In the genomic region with DNA sequence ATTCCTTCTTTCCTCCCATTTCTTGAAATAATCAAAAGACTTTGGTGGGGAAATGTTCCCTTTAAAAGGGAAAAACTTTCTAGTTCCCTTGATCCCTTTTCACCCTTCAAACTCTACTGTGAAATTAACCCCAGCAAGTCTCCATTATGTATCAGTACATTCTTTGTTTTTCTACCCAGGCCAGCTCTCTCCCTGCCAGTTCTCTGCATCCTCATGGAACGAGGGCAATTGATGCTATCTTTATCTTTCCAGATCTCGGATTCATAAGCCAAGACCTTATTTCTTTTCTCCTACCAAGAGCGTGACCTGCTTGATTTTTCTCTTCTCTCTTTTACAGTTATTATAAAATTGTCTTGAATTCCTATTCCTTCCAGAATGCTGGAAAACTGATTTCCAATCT, we compare ENCODE assay signal across 20 cellular contexts.
"Had no signal": no experiment of that assay in that cellular context is flagged by ENCODE, and none has a peak within 500 bp of the region (broad histone marks: within the 10 kb centered on the region; RNA-seq: fewer than 3 reads in every experiment).

No MANE protein-coding gene starts in this region.

- H3K4me3 ChIP-seq: coronary artery, lower lobe of right lung, right atrium auricular region, sigmoid colon, skin epidermis, thyroid gland had no signal

- H3K27ac ChIP-seq: coronary artery, lower lobe of right lung, right atrium auricular region, sigmoid colon, skin epidermis, thyroid gland had no signal

- H3K36me3 ChIP-seq: left ventricle myocardium inferior, lower lobe of right lung, right atrium auricular region, sigmoid colon, thyroid gland had no signal

- H3K36me3 Mint-ChIP-seq: immature natural killer cell; naive B cell; stimulated activated naive B cell treated with anti-CD40 and anti-IgM and Interleukin-4, amounts not matched to agents 10 μg/mL and 1 μg/mL and 100 μg/mL, for 72 hours; type B pancreatic cell had no signal

- H3K27me3 Mint-ChIP-seq: naive B cell; stimulated activated naive B cell treated with anti-CD40 and anti-IgM and Interleukin-4, amounts not matched to agents 10 μg/mL and 1 μg/mL and 100 μg/mL, for 72 hours; stimulated activated naive CD8-positive, alpha-beta T cell treated with anti-CD3 and anti-CD28 coated beads, Interleukin-15, amount 100 ng/mL, for 72 hours had no signal

- H3K9me3 ChIP-seq: left ventricle myocardium inferior, lower lobe of right lung, right atrium auricular region, sigmoid colon, thyroid gland had no signal

- H3K4me3 Mint-ChIP-seq: immature natural killer cell; naive B cell; nephron progenitor cell; stimulated activated naive B cell treated with anti-CD40 and anti-IgM and Interleukin-4, amounts not matched to agents 10 μg/mL and 1 μg/mL and 100 μg/mL, for 72 hours; stimulated activated naive CD8-positive, alpha-beta T cell treated with anti-CD3 and anti-CD28 coated beads, Interleukin-15, amount 100 ng/mL, for 72 hours; type B pancreatic cell had no signal

- DNase-seq: effector memory CD4-positive, alpha-beta T cell; glutamatergic neuron; immature natural killer cell; left cardiac atrium; left ventricle myocardium inferior; lower lobe of right lung; mesenchymal stem cell; naive B cell; nephron progenitor cell; sigmoid colon; stimulated activated CD4-positive, alpha-beta T cell treated with anti-CD3 and anti-CD28 coated beads, Interleukin-2, amount 100 ng/mL, for 24 hours; stimulated activated CD4-positive, alpha-beta T cell treated with anti-CD3 and anti-CD28 coated beads, Interleukin-4, amount 100 ng/mL, for 4 hours; stimulated activated naive B cell treated with anti-CD40 and anti-IgM and Interleukin-4, amounts not matched to agents 10 μg/mL and 1 μg/mL and 100 μg/mL, for 72 hours; stimulated activated naive CD8-positive, alpha-beta T cell treated with anti-CD3 and anti-CD28 coated beads, Interleukin-15, amount 100 ng/mL, for 72 hours; thyroid gland had no signal

- ATAC-seq: esophagus mucosa; left cardiac atrium; lower lobe of right lung; stimulated activated naive B cell treated with anti-CD40 and anti-IgM and Interleukin-4, amounts not matched to agents 10 μg/mL and 1 μg/mL and 100 μg/mL, for 72 hours; stimulated activated naive CD8-positive, alpha-beta T cell treated with anti-CD3 and anti-CD28 coated beads, Interleukin-15, amount 100 ng/mL, for 72 hours had no signal

- H3K27ac Mint-ChIP-seq: immature natural killer cell; naive B cell; nephron progenitor cell; stimulated activated naive B cell treated with anti-CD40 and anti-IgM and Interleukin-4, amounts not matched to agents 10 μg/mL and 1 μg/mL and 100 μg/mL, for 72 hours; stimulated activated naive CD8-positive, alpha-beta T cell treated with anti-CD3 and anti-CD28 coated beads, Interleukin-15, amount 100 ng/mL, for 72 hours; type B pancreatic cell had no signal

- H3K4me1 Mint-ChIP-seq: immature natural killer cell; naive B cell; nephron progenitor cell; stimulated activated naive B cell treated with anti-CD40 and anti-IgM and Interleukin-4, amounts not matched to agents 10 μg/mL and 1 μg/mL and 100 μg/mL, for 72 hours; stimulated activated naive CD8-positive, alpha-beta T cell treated with anti-CD3 and anti-CD28 coated beads, Interleukin-15, amount 100 ng/mL, for 72 hours had no signal

- H3K9me3 Mint-ChIP-seq: nephron progenitor cell; stimulated activated naive B cell treated with anti-CD40 and anti-IgM and Interleukin-4, amounts not matched to agents 10 μg/mL and 1 μg/mL and 100 μg/mL, for 72 hours; stimulated activated naive CD8-positive, alpha-beta T cell treated with anti-CD3 and anti-CD28 coated beads, Interleukin-15, amount 100 ng/mL, for 72 hours; type B pancreatic cell had no signal
